Comparison of ENCODE assay signal across 9 cellular contexts in genomic region chr19:35041548-35042055, GRCh38. TPM values are rescaled to one million over a fixed set of nuclear protein-coding genes. Genes with fewer than 3 reads are reported as not detected.
DNase-seq lines count a peak whose midpoint lies in the region; ATAC-seq and TF ChIP-seq lines count a peak whose summit lies in the region.
"Had no signal": no experiment of that assay in that cellular context is flagged by ENCODE, and none has a peak within 500 bp of the region (broad histone marks: within the 10 kb centered on the region; RNA-seq: fewer than 3 reads in every experiment).

Gene HPN, plus strand, starts transcription at chr19:35041721. Its CDS starts 786 bp downstream, at chr19:35042507.

- POLR2A ChIA-PET in HEK293 (lab: Yijun Ruan, JAX), result no interaction called here

- ATAC-seq in HG03196 (IDR thresholded peaks at IDR 0.05; ENCODE audit: unreplicated experiment), result no peak

- H3K27ac ChIP-seq in HEK293 (ENCODE audit: extremely low read depth, low read depth, low read length), result no peak within 1 kb of the TSS
- peak within 1 kb of the TSS in 13 of 21 experiments; percentile 1 to 63 (median 42) for H3K27ac ChIP-seq in skin epidermis

- no peak for TF ChIP-seq CTCF in HEK293 (tag by site-specific recombination; IDR thresholded peaks at IDR 0.05)

- H3K27me3 Mint-ChIP-seq in activated naive CD8-positive, alpha-beta T cell treated with anti-CD3 and anti-CD28 coated beads for 36 hours, result peaks cover 6% of the 10 kb centered on the region

- H3K4me3 ChIP-seq in HEK293 (ENCODE audit: low read depth, low read length), result no peak within 1 kb of the TSS
- H3K4me3 ChIP-seq in skin epidermis, result peak within 1 kb of the TSS in 3 of 7 experiments; percentile 1 to 29 (median 22)
- H3K4me3 ChIP-seq: HAP-1 had no signal

- CTCF ChIA-PET in HEK293 (lab: Yijun Ruan, JAX), result interaction anchor here (7.3 to 8.7 kb wide), 2 partner anchors 14 to 95 kb away, joined by 74 to 193 read pairs; partner anchors contain the start of genes FXYD1 and LGI4

- no peaks in the 10 kb centered on the region for H3K9me3 Mint-ChIP-seq in activated naive CD8-positive, alpha-beta T cell treated with anti-CD3 and anti-CD28 coated beads for 36 hours

- no peaks in the 10 kb centered on the region for H3K9me3 ChIP-seq in HEK293 (ENCODE audit: control insufficient read depth, insufficient read depth, low read depth, low read length)
- H3K9me3 ChIP-seq: HAP-1 had no signal

- peak within 1 kb of the TSS; percentile 42 for H3K4me3 Mint-ChIP-seq in activated naive CD8-positive, alpha-beta T cell treated with anti-CD3 and anti-CD28 coated beads for 36 hours

- peak within 1 kb of the TSS; percentile 3 for H3K27ac Mint-ChIP-seq in activated naive CD8-positive, alpha-beta T cell treated with anti-CD3 and anti-CD28 coated beads for 36 hours

- H3K4me1 ChIP-seq in HEK293 (ENCODE audit: control insufficient read depth, insufficient read depth, low read length), result no peaks in the 10 kb centered on the region
- H3K4me1 ChIP-seq: HAP-1 had no signal

- H3K4me1 Mint-ChIP-seq in activated naive CD8-positive, alpha-beta T cell treated with anti-CD3 and anti-CD28 coated beads for 36 hours, result peaks cover 26% of the 10 kb centered on the region

- H3K36me3 Mint-ChIP-seq in activated naive CD8-positive, alpha-beta T cell treated with anti-CD3 and anti-CD28 coated beads for 36 hours, result no peaks in the 10 kb centered on the region

- no peaks in the 10 kb centered on the region; a peak in 1 of 3 replicates for H3K36me3 ChIP-seq in HEK293 (ENCODE audit: control insufficient read depth in 2 of 2, insufficient read depth in 1 of 2, low read length in 2 of 2)
- H3K36me3 ChIP-seq: HAP-1 had no signal

- DNase-seq in activated naive CD8-positive, alpha-beta T cell treated with anti-CD3 and anti-CD28 coated beads for 36 hours, result no peak
- DNase-seq in islet precursor cell, result peak; percentile 93
- no peak for DNase-seq in activated effector memory CD4-positive, alpha-beta T cell treated with anti-CD3 and anti-CD28 coated beads, Interleukin-2, amount 50 U/mL, for 16 hours
- no peak for DNase-seq in NCI-H524 (lab: John Stamatoyannopoulos, UW)
- DNase-seq in NCI-H748 treated with DMSO at 0.1 percent for 48 hours (lab: John Stamatoyannopoulos, UW), result no peak

TF ChIP-seq in HEK293, 187 proteins besides CTCF, POLR2A, EP300 and RAD21:
- TF ChIP-seq ZSCAN30 (tag by site-specific recombination; IDR thresholded peaks at IDR 0.05) (no peak), GLI4 (tag by site-specific recombination; IDR thresholded peaks at IDR 0.05) (no peak), KLF8 (tag by site-specific recombination; IDR thresholded peaks at IDR 0.05) (0 out of 2 replicates have a peak, but pooled peaks have one; percentile 6), BCL11B (tag by site-specific recombination; IDR thresholded peaks at IDR 0.05; ENCODE audit: low read depth) (no peak), SP3 (tag by site-specific recombination; IDR thresholded peaks at IDR 0.05) (peak; percentile 31), ZNF114 (tag by site-specific recombination; IDR thresholded peaks at IDR 0.05) (no peak), ZNF830 (tag by site-specific recombination; IDR thresholded peaks at IDR 0.05; ENCODE audit: low read depth) (no peak), ZBTB17 (tag by site-specific recombination; IDR thresholded peaks at IDR 0.05) (no peak), ZNF23 (tag by site-specific recombination; IDR thresholded peaks at IDR 0.05; ENCODE audit: borderline replicate concordance) (no peak), ZNF777 (tag by site-specific recombination; IDR thresholded peaks at IDR 0.05; ENCODE audit: borderline replicate concordance) (no peak), GFI1B (tag by site-specific recombination; IDR thresholded peaks at IDR 0.05) (no peak), SP2 (tag by site-specific recombination; IDR thresholded peaks at IDR 0.05) (0 out of 2 replicates have a peak, but pooled peaks have one; percentile 30), ZNF548 (tag by site-specific recombination; IDR thresholded peaks at IDR 0.05) (no peak)
TF ChIP-seq in HEK293: peak in this region for 3.

RNA-seq across cellular contexts. Expression of gene HPN, which starts in this region (rescaled TPM):
- total RNA-seq in activated naive CD8-positive, alpha-beta T cell treated with anti-CD3 and anti-CD28 coated beads for 36 hours, result under 1 TPM in 1 of 2 experiments, not detected in 1; 0.31 TPM
